9 cellular contexts compared by ENCODE assay signal in genomic region chr1:235415008-235415904, GRCh38. TPM values are rescaled to one million over a fixed set of nuclear protein-coding genes. Genes with fewer than 3 reads are reported as not detected.
A peak's percentile ranks its signal among the peaks of the same experiment; 100 is the strongest.
DNase-seq lines count a peak whose midpoint lies in the region; ATAC-seq lines count a peak whose summit lies in the region.
"Had no signal": no experiment of that assay in that cellular context is flagged by ENCODE, and none has a peak within 500 bp of the region (broad histone marks: within the 10 kb centered on the region; RNA-seq: fewer than 3 reads in every experiment).

No MANE protein-coding gene starts in this region.

- H3K27me3 Mint-ChIP-seq in naive B cell = no peaks in the 10 kb centered on the region
- no peaks in the 10 kb centered on the region for H3K27me3 Mint-ChIP-seq in stimulated activated naive B cell treated with anti-CD40 and anti-IgM and Interleukin-4, amounts not matched to agents 10 μg/mL and 1 μg/mL and 100 μg/mL, for 72 hours

- no peak overlapping the region for H3K27ac ChIP-seq in epithelial cell of prostate
- H3K27ac ChIP-seq: skin epidermis had no signal

- H3K36me3 Mint-ChIP-seq in naive B cell = no peaks in the 10 kb centered on the region
- H3K36me3 Mint-ChIP-seq in stimulated activated naive B cell treated with anti-CD40 and anti-IgM and Interleukin-4, amounts not matched to agents 10 μg/mL and 1 μg/mL and 100 μg/mL, for 72 hours = peaks cover 5 to 18% of the 10 kb centered on the region in 2 donors

- no peaks in the 10 kb centered on the region for H3K9me3 Mint-ChIP-seq in naive B cell
- H3K9me3 Mint-ChIP-seq in stimulated activated naive B cell treated with anti-CD40 and anti-IgM and Interleukin-4, amounts not matched to agents 10 μg/mL and 1 μg/mL and 100 μg/mL, for 72 hours = no peaks in the 10 kb centered on the region

- no peak overlapping the region for H3K9ac ChIP-seq in NT2/D1 (ENCODE audit: insufficient read length, low read depth)

- peaks cover 0 to 6% (median 0%) of the 10 kb centered on the region in 3 donors for H3K4me1 Mint-ChIP-seq in naive B cell
- H3K4me1 Mint-ChIP-seq in stimulated activated naive B cell treated with anti-CD40 and anti-IgM and Interleukin-4, amounts not matched to agents 10 μg/mL and 1 μg/mL and 100 μg/mL, for 72 hours = peaks cover 0 to 3% of the 10 kb centered on the region in 2 donors

- H3K9me3 ChIP-seq in NT2/D1 (ENCODE audit: insufficient read depth, low read length) = peaks cover 3% of the 10 kb centered on the region; the same call in 1 of the 2 replicates

- H3K4me3 Mint-ChIP-seq in naive B cell = no peak overlapping the region
- no peak overlapping the region for H3K4me3 Mint-ChIP-seq in stimulated activated naive B cell treated with anti-CD40 and anti-IgM and Interleukin-4, amounts not matched to agents 10 μg/mL and 1 μg/mL and 100 μg/mL, for 72 hours

- H3K27me3 ChIP-seq in NT2/D1 (ENCODE audit: insufficient read depth, insufficient read length) = no peaks in the 10 kb centered on the region

- H3K4me3 ChIP-seq in NT2/D1 (ENCODE audit: insufficient read length, low read depth) = no peak overlapping the region
- H3K4me3 ChIP-seq: skin epidermis had no signal

- H3K4me1 ChIP-seq in NT2/D1 (ENCODE audit: insufficient read depth, insufficient read length) = no peaks in the 10 kb centered on the region

- peak; percentile 46 for DNase-seq in 8988T
- DNase-seq in NT2/D1 (ENCODE audit: low read depth, low spot score) = peak; percentile 73
- DNase-seq in activated CD8-positive, alpha-beta memory T cell treated with anti-CD3 and anti-CD28 coated beads, Interleukin-2, amount 50 U/mL, for 24 hours (ENCODE audit: extremely low read depth) = peak; percentile 4
- peak; percentile 34 for DNase-seq in epithelial cell of prostate (ENCODE audit: low read depth, low spot score)
- DNase-seq in naive B cell = peak; percentile 50
- peak; percentile 26 for DNase-seq in stimulated activated naive B cell treated with anti-CD40 and anti-IgM and Interleukin-4, amounts not matched to agents 10 μg/mL and 1 μg/mL and 100 μg/mL, for 72 hours

- ATAC-seq in GM18498 (IDR thresholded peaks at IDR 0.05; ENCODE audit: unreplicated experiment) (peak; percentile 81), HG03565 (IDR thresholded peaks at IDR 0.05; ENCODE audit: unreplicated experiment) (peak; percentile 66), naive B cell (ENCODE audit: low read depth in 2 of 2) (peak; percentile 76 to 82)
- ATAC-seq in stimulated activated naive B cell treated with anti-CD40 and anti-IgM and Interleukin-4, amounts not matched to agents 10 μg/mL and 1 μg/mL and 100 μg/mL, for 72 hours (replicated peaks) = peak; percentile 86 to 92

- peak overlapping the region in 1 of 6 donors; percentile 56 for H3K27ac Mint-ChIP-seq in naive B cell
- H3K27ac Mint-ChIP-seq in stimulated activated naive B cell treated with anti-CD40 and anti-IgM and Interleukin-4, amounts not matched to agents 10 μg/mL and 1 μg/mL and 100 μg/mL, for 72 hours = no peak overlapping the region

- peaks cover 31% of the 10 kb centered on the region for H3K36me3 ChIP-seq in NT2/D1 (ENCODE audit: insufficient read depth, insufficient read length, low read length)

RNA-seq across cellular contexts. Expression of gene TBCE, which starts 48.0 kb away (rescaled TPM):
- 10 to 100 TPM in 5 of 6 donors, 1 to 10 TPM in 1; 8.5 to 23.7 (median 13.3) TPM for polyA plus RNA-seq in naive B cell (ENCODE audit: low read depth in 6 of 6)

Comparison
In these comparisons a context has a peak if more than half of its experiments do, and no peak if none do; other contexts are left out.
1. DNase-seq: peak in every context shown above with its lines; median percentile 73 in NT2/D1; 50 in naive B cell; 46 in 8988T; 34 in epithelial cell of prostate; 26 in stimulated activated naive B cell treated with anti-CD40 and anti-IgM and Interleukin-4, amounts not matched to agents 10 μg/mL and 1 μg/mL and 100 μg/mL, for 72 hours; 4 in activated CD8-positive, alpha-beta memory T cell treated with anti-CD3 and anti-CD28 coated beads, Interleukin-2, amount 50 U/mL, for 24 hours.